8 cellular contexts compared by ENCODE assay signal in the genomic region with DNA sequence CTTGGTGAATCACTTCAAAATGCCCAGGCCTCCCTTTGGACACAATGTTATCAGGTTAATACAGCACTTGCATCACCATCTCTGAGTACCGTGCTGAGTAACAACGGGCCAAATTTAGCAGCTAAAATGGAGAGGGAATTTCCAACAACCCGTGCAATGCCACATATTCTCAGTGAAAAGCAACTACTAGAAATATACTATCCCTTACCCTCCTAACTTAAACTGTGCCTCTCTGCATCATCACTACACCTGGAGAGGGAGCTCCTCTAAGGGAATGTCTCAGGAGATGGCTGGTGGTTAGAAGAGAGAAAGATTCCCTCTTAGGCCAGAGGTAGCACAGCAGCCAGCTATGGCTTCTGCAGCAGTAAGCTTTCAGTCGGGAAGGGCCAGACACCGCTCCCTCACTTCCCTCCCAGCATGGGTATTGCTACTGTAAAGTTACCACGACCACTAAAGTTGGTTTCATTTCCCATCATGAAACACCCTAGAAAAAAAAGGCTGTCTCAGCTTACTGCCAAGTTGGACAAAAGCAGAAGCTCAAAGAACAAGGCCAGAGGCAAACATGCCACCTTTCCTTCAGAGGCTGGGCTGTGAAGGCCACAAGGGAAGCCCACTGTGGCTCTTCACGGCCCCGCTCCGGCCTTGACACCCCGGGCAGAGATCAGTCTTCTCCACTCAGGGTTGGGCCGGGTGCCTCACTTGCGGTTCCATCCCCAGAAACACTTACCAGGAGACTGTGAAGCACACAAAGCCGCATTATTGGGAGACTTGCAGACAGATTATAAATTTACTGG. TPM values are rescaled to one million over a fixed set of nuclear protein-coding genes. Genes with fewer than 3 reads are reported as not detected.
DNase-seq lines count a peak whose midpoint lies in the region; ATAC-seq and TF ChIP-seq lines count a peak whose summit lies in the region.

No MANE protein-coding gene starts in this region.

- H3K9ac ChIP-seq in OCI-LY1 (ENCODE audit: low read length) (peak overlapping the region; percentile 41; the same call in 1 of the 2 replicates), adipocyte (ENCODE audit: low read length) (peak overlapping the region; percentile 98)

- H4K20me1 ChIP-seq in OCI-LY1 (ENCODE audit: insufficient read depth, low read length), result no peaks in the 10 kb centered on the region
- H4K20me1 ChIP-seq in hepatocyte (ENCODE audit: insufficient read depth, poor library complexity, severe bottlenecking), result no peaks in the 10 kb centered on the region

- ATAC-seq in GM18517 (IDR thresholded peaks at IDR 0.05; ENCODE audit: unreplicated experiment) (peak; percentile 50), HG02678 (IDR thresholded peaks at IDR 0.05; ENCODE audit: unreplicated experiment) (peak; percentile 43), gastrocnemius medialis (peak; percentile 33 to 38)

- CTCF ChIA-PET in HEK293T (lab: Yijun Ruan, JAX), result interaction anchor here (0.6 to 0.7 kb wide), 2 partner anchors 32 to 128 kb away, joined by 3 read pairs; no protein-coding TSS in a partner anchor

- H3K27me3 ChIP-seq in OCI-LY1 (ENCODE audit: insufficient read depth, low read length) (no peaks in the 10 kb centered on the region), adipocyte (replicated peaks; ENCODE audit: control insufficient read depth, insufficient read depth, low read length) (no peaks in the 10 kb centered on the region), hepatocyte (no peaks in the 10 kb centered on the region), gastrocnemius medialis (no peaks in the 10 kb centered on the region)

- in situ Hi-C loops in gastrocnemius medialis (cut with MboI; ENCODE audit: low sequenced_read_pairs in 4 of 4), result loop anchor here in 1 of 4 donors (25.0 kb wide), 1 partner anchor 277 kb away; no protein-coding TSS in a partner anchor

- H3K27ac ChIP-seq in OCI-LY1 (ENCODE audit: low read depth, low read length, poor library complexity, severe bottlenecking), result peak overlapping the region; percentile 59
- H3K27ac ChIP-seq in hepatocyte, result peak overlapping the region; percentile 92
- H3K27ac ChIP-seq in gastrocnemius medialis, result peak overlapping the region; percentile 63 to 74 (median 66)

- H3K4me1 ChIP-seq in OCI-LY1 (ENCODE audit: insufficient read depth, low read length, severe bottlenecking) (peaks cover 63% of the 10 kb centered on the region), adipocyte (ENCODE audit: control insufficient read depth, insufficient read depth, low read length) (peaks cover 55% of the 10 kb centered on the region), hepatocyte (ENCODE audit: insufficient read depth) (peaks cover 61% of the 10 kb centered on the region), gastrocnemius medialis (peaks cover 3 to 6% of the 10 kb centered on the region in 2 donors)

- no peaks in the 10 kb centered on the region for H3K9me3 ChIP-seq in OCI-LY1 (ENCODE audit: low read length)
- no peaks in the 10 kb centered on the region for H3K9me3 ChIP-seq in adipocyte (ENCODE audit: control insufficient read depth, low read length)
- H3K9me3 ChIP-seq in hepatocyte (ENCODE audit: low read depth), result no peaks in the 10 kb centered on the region
- H3K9me3 ChIP-seq in gastrocnemius medialis, result no peaks in the 10 kb centered on the region

- TF ChIP-seq POLR2A in gastrocnemius medialis (IDR thresholded peaks at IDR 0.05), result no peak

- no peaks in the 10 kb centered on the region for H3F3A ChIP-seq in OCI-LY1 (ENCODE audit: insufficient read depth, low read length)

- DNase-seq in adipocyte (ENCODE audit: low read depth), result peak; percentile 71
- DNase-seq in hepatocyte (ENCODE audit: low spot score), result no peak
- no peak for DNase-seq in gastrocnemius medialis
- DNase-seq in HEK293T (ENCODE audit: extremely low spot score), result no peak
- DNase-seq in NCI-H2081 treated with DMSO at 0.1 percent for 48 hours (lab: John Stamatoyannopoulos, UW), result no peak

- H3K9me2 ChIP-seq in OCI-LY1 (ENCODE audit: low read depth, low read length), result no peaks in the 10 kb centered on the region
- H3K9me2 ChIP-seq in hepatocyte (replicated peaks; ENCODE audit: insufficient read depth), result no peaks in the 10 kb centered on the region

- intact Hi-C loops in gastrocnemius medialis (cut with DNase I; ENCODE audit: low total_unique reads), result no loop called here

- H3K4me3 ChIP-seq in OCI-LY1 (ENCODE audit: low read depth, low read length, poor library complexity, severe bottlenecking), result peak overlapping the region; percentile 43
- H3K4me3 ChIP-seq in adipocyte (ENCODE audit: low read length), result peak overlapping the region; percentile 99
- H3K4me3 ChIP-seq in hepatocyte, result no peak overlapping the region
- H3K4me3 ChIP-seq in gastrocnemius medialis, result peak overlapping the region; percentile 30 to 79 (median 64)

- H3K4me2 ChIP-seq in OCI-LY1 (ENCODE audit: low read length), result peak overlapping the region; percentile 73
- H3K4me2 ChIP-seq in hepatocyte, result peak overlapping the region; percentile 83

- POLR2A ChIA-PET in HEK293T (lab: Yijun Ruan, JAX), result interaction anchor here (1.4 to 3.8 kb wide), 2 partner anchors 50 to 96 kb away, joined by 4 to 14 read pairs; a partner anchor contains a TSS

- TF ChIP-seq CTCF in OCI-LY1 (IDR thresholded peaks at IDR 0.05; ENCODE audit: low read length), result no peak
- no peak for TF ChIP-seq CTCF in hepatocyte (IDR thresholded peaks at IDR 0.05; ENCODE audit: poor library complexity)
- TF ChIP-seq CTCF in gastrocnemius medialis (IDR thresholded peaks at IDR 0.05 in 4 of 5, conservative IDR thresholded peaks at IDR 0.05 in 1 of 5), result no peak

- H3K36me3 ChIP-seq in OCI-LY1 (ENCODE audit: insufficient read depth, low read length) (no peaks in the 10 kb centered on the region), adipocyte (ENCODE audit: control insufficient read depth, insufficient read depth, low read length, severe bottlenecking) (peaks cover 6% of the 10 kb centered on the region), hepatocyte (replicated peaks; ENCODE audit: insufficient read depth, low read depth) (no peaks in the 10 kb centered on the region), gastrocnemius medialis (no peaks in the 10 kb centered on the region)

- H2AFZ ChIP-seq in OCI-LY1 (ENCODE audit: low read length), result no peak overlapping the region
- no peak overlapping the region for H2AFZ ChIP-seq in hepatocyte

- WGBS in hepatocyte (ENCODE audit: low lambda C conversion rate, missing lambda C conversion rate), result 57% methylated on average over 13 of the region's 13 CpGs

- no peaks in the 10 kb centered on the region for H3K79me2 ChIP-seq in OCI-LY1 (ENCODE audit: insufficient read depth, low read length)
- peaks cover 82% of the 10 kb centered on the region for H3K79me2 ChIP-seq in hepatocyte

TF ChIP-seq in HEK293T, 16 proteins besides CTCF, POLR2A, EP300 and RAD21:
- TF ChIP-seq HDGF (IDR thresholded peaks at IDR 0.05; ENCODE audit: borderline replicate concordance), result no peak
- no peak for TF ChIP-seq FOXA1 (IDR thresholded peaks at IDR 0.05)
- no peak for TF ChIP-seq FOXM1 (IDR thresholded peaks at IDR 0.05; ENCODE audit: borderline replicate concordance)
- no peak for TF ChIP-seq NFRKB (IDR thresholded peaks at IDR 0.05)
- no peak for TF ChIP-seq ZNF384 (IDR thresholded peaks at IDR 0.05)
- TF ChIP-seq L3MBTL2 (conservative IDR thresholded peaks at IDR 0.05), result no peak
- TF ChIP-seq TARDBP (IDR thresholded peaks at IDR 0.05), result no peak
- TF ChIP-seq CTBP1 (IDR thresholded peaks at IDR 0.05; ENCODE audit: borderline replicate concordance), result no peak
- TF ChIP-seq BHLHE40 (IDR thresholded peaks at IDR 0.05; ENCODE audit: borderline replicate concordance), result no peak
- TF ChIP-seq, protein P1, sequence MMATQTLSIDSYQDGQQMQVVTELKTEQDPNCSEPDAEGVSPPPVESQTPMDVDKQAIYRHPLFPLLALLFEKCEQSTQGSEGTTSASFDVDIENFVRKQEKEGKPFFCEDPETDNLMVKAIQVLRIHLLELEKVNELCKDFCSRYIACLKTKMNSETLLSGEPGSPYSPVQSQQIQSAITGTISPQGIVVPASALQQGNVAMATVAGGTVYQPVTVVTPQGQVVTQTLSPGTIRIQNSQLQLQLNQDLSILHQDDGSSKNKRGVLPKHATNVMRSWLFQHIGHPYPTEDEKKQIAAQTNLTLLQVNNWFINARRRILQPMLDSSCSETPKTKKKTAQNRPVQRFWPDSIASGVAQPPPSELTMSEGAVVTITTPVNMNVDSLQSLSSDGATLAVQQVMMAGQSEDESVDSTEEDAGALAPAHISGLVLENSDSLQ (IDR thresholded peaks at IDR 0.05), result no peak
- TF ChIP-seq FOXK2 (IDR thresholded peaks at IDR 0.05), result no peak
- no peak for TF ChIP-seq SP1 (IDR thresholded peaks at IDR 0.05)
- no peak for TF ChIP-seq LEF1 (IDR thresholded peaks at IDR 0.05; ENCODE audit: borderline replicate concordance)
- no peak for TF ChIP-seq SUZ12 (IDR thresholded peaks at IDR 0.05)
- TF ChIP-seq ARNT (IDR thresholded peaks at IDR 0.05), result no peak
- TF ChIP-seq ELF4 (IDR thresholded peaks at IDR 0.05), result no peak

RNA-seq across cellular contexts. Expression of a gene that starts 3.9 kb away (rescaled TPM):
- total RNA-seq in hepatocyte, result 14.0 and 15.3 TPM in 2 replicates
- 4.7 and 5.8 TPM in 2 replicates for polyA plus RNA-seq in hepatocyte
- total RNA-seq in gastrocnemius medialis, result 1 to 10 TPM; 4.1 to 6.3 (median 4.8) TPM

RNA-seq across cellular contexts. Expression of a gene that starts 50.6 kb away (rescaled TPM):
- total RNA-seq in hepatocyte, result 15.4 and 16.3 TPM in 2 replicates
- polyA plus RNA-seq in hepatocyte, result 12.7 and 15.4 TPM in 2 replicates
- 1 to 10 TPM; 4.6 to 9.1 (median 6.6) TPM for total RNA-seq in gastrocnemius medialis

RNA-seq across cellular contexts. Expression of a gene that starts 50.7 kb away (rescaled TPM):
- 8.4 and 9.5 TPM in 2 replicates for total RNA-seq in hepatocyte
- 5.4 and 5.5 TPM in 2 replicates for polyA plus RNA-seq in hepatocyte
- total RNA-seq in gastrocnemius medialis, result 1 to 10 TPM; 2.9 to 5.8 (median 3.6) TPM
